In genomic region chr5:76402880-76403712, GRCh38 we compare ENCODE assay signal across 1 cellular context.
TF ChIP-seq lines count a peak whose summit lies in the region.

Gene IQGAP2 (plus strand): TSS chr5:76403285. CDS start chr5:76403546, 261 bp downstream.

TF ChIP-seq in HepG2, 621 proteins besides CTCF, POLR2A, EP300 and RAD21 (continued from another document and continues in another):
- TF ChIP-seq PBX2 (CRISPR knock-in tag; IDR thresholded peaks at IDR 0.05) (no peak), RBAK (CRISPR knock-in tag; IDR thresholded peaks at IDR 0.05) (no peak), ZBTB46 (CRISPR knock-in tag; IDR thresholded peaks at IDR 0.05; ENCODE audit: borderline replicate concordance) (no peak), ZNF512B (CRISPR knock-in tag; IDR thresholded peaks at IDR 0.05; ENCODE audit: borderline replicate concordance) (peak; percentile 83; the same call in 1 of the 2 replicates), MXD4 (CRISPR knock-in tag; IDR thresholded peaks at IDR 0.05) (no peak), ZNF782 (CRISPR knock-in tag; IDR thresholded peaks at IDR 0.05; ENCODE audit: borderline replicate concordance) (peak; percentile 48; the same call in 1 of the 2 replicates), PRDM4 (CRISPR knock-in tag; IDR thresholded peaks at IDR 0.05; ENCODE audit: borderline replicate concordance) (no peak), ZNF101 (CRISPR knock-in tag; IDR thresholded peaks at IDR 0.05; ENCODE audit: borderline replicate concordance, low read depth) (no peak), ZNF703 (CRISPR knock-in tag; IDR thresholded peaks at IDR 0.05; ENCODE audit: borderline replicate concordance) (0 out of 2 replicates have a peak, but pooled peaks have one; percentile 40), RFX1 (IDR thresholded peaks at IDR 0.05) (no peak), PLSCR1 (CRISPR knock-in tag; IDR thresholded peaks at IDR 0.05; ENCODE audit: borderline replicate concordance) (no peak), ZNF749 (CRISPR knock-in tag; IDR thresholded peaks at IDR 0.05; ENCODE audit: borderline replicate concordance) (peak; percentile 74; the same call in 1 of the 2 replicates), MXI1 (IDR thresholded peaks at IDR 0.05; ENCODE audit: borderline replicate concordance, low read depth, low read length) (peak; percentile 46; the same call in 1 of the 3 replicates), HMGA1 (CRISPR knock-in tag; conservative IDR thresholded peaks at IDR 0.05) (no peak), ZNF253 (CRISPR knock-in tag; IDR thresholded peaks at IDR 0.05; ENCODE audit: borderline replicate concordance) (no peak), ZNF687 (CRISPR knock-in tag; IDR thresholded peaks at IDR 0.05) (peak; percentile 81), SRF (IDR thresholded peaks at IDR 0.05; ENCODE audit: low read depth, low read length) (no peak), HMGXB4 (CRISPR knock-in tag; IDR thresholded peaks at IDR 0.05; ENCODE audit: borderline replicate concordance in 1 of 2, low read depth in 1 of 2) (peak; percentile 99 to 100), TIGD3 (CRISPR knock-in tag; IDR thresholded peaks at IDR 0.05; ENCODE audit: borderline replicate concordance) (no peak), ZNF232 (CRISPR knock-in tag; IDR thresholded peaks at IDR 0.05; ENCODE audit: borderline replicate concordance) (peak; percentile 48; the same call in 1 of the 2 replicates), ZNF616 (CRISPR knock-in tag; IDR thresholded peaks at IDR 0.05; ENCODE audit: low read depth) (peak; percentile 30; the same call in 1 of the 2 replicates), ZNF549 (CRISPR knock-in tag; IDR thresholded peaks at IDR 0.05) (no peak), ZNF577 (CRISPR knock-in tag; IDR thresholded peaks at IDR 0.05; ENCODE audit: borderline replicate concordance, low read depth) (no peak), ZNF619 (CRISPR knock-in tag; IDR thresholded peaks at IDR 0.05) (0 out of 2 replicates have a peak, but pooled peaks have one; percentile 32), ZBTB38 (CRISPR knock-in tag; IDR thresholded peaks at IDR 0.05) (peak; percentile 45; the same call in 1 of the 2 replicates), ZNF589 (CRISPR knock-in tag; conservative IDR thresholded peaks at IDR 0.05) (peak; percentile 49; the same call in 1 of the 2 replicates), ZC3H4 (CRISPR knock-in tag; IDR thresholded peaks at IDR 0.05; ENCODE audit: borderline replicate concordance) (no peak; the same call in 1 of the 2 replicates), NR2F1 (CRISPR knock-in tag; IDR thresholded peaks at IDR 0.05) (0 out of 4 replicates have a peak, but pooled peaks of 1 of the 2 experiments have one; percentile 16), THAP11 (CRISPR knock-in tag; IDR thresholded peaks at IDR 0.05) (0 out of 2 replicates have a peak, but pooled peaks have one; percentile 40), FOXP4 (CRISPR knock-in tag; IDR thresholded peaks at IDR 0.05) (peak; percentile 62; the same call in 1 of the 2 replicates), ARHGAP35 (CRISPR knock-in tag; IDR thresholded peaks at IDR 0.05; ENCODE audit: borderline replicate concordance) (no peak), ZNF296 (CRISPR knock-in tag; conservative IDR thresholded peaks at IDR 0.05) (no peak)
